Comparison of ENCODE assay signal across 20 cellular contexts in the genomic region with DNA sequence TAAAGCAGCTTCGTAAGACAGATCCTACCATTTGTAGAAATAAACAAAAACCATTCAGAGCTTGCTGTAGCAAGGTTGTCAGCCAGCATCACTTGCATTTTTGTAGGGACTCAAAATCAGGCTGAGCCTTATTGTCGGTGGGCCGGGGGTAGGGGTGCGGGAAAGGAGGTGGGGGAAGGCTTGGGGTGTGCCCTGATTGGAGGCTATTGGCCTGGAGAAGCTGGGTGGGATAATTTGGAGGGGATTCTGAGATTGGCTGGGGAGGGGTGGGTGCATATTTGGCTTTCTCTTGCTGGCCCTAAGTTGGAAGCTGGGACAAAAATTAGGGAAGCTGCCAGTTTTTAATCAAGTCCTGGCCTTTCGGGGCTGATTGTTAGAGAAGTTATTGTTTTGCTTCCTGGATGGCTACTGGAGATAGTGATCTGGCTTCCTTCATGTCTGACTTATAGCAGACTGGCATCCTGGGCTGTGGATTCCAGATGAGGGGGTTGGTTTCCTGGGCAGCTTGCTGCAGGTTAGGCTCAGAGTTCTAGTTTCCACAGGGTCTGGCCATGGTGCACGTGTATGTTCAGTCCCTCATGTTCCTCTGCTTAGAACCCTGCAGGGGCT. TPM values are rescaled to one million over a fixed set of nuclear protein-coding genes. Genes with fewer than 3 reads are reported as not detected.
DNase-seq lines count a peak whose midpoint lies in the region; ATAC-seq and TF ChIP-seq lines count a peak whose summit lies in the region.
"Had no signal": no experiment of that assay in that cellular context is flagged by ENCODE, and none has a peak within 500 bp of the region (broad histone marks: within the 10 kb centered on the region; RNA-seq: fewer than 3 reads in every experiment).

No MANE protein-coding gene starts in this region.

- no peaks in the 10 kb centered on the region for H4K20me1 ChIP-seq in H9 (ENCODE audit: control insufficient read depth, insufficient read depth, insufficient read length)

- H3K14ac ChIP-seq in trophoblast cell (ENCODE audit: low read length) = no peak overlapping the region
- no peak overlapping the region for H3K14ac ChIP-seq in H9 (ENCODE audit: insufficient read depth, low read length)

- WGBS in trophoblast cell (ENCODE audit: extremely low coverage, insufficient coverage, insufficient read length) = no CpG with 5 or more reads among the region's 6 CpGs
- no CpG with 5 or more reads among the region's 6 CpGs for WGBS in H9 (ENCODE audit: extremely low coverage, insufficient read length, low lambda C conversion rate)

- peaks cover 28 to 42% of the 10 kb centered on the region in 2 experiments for H3K4me1 Mint-ChIP-seq in H9

- H3K18ac ChIP-seq in trophoblast cell (ENCODE audit: low read length) = no peak overlapping the region
- no peak overlapping the region for H3K18ac ChIP-seq in H9 (ENCODE audit: insufficient read length, low read depth, low read length)

- H2BK20ac ChIP-seq in H9 (ENCODE audit: low read depth, low read length, poor library complexity, severe bottlenecking) = no peak overlapping the region

- H3K36me3 Mint-ChIP-seq in H9 (ENCODE audit: insufficient read depth in 1 of 3, low read depth in 3 of 3) = no peaks in the 10 kb centered on the region; a peak in 1 of 7 replicates

- H3K27me3 Mint-ChIP-seq in H9 (ENCODE audit: low read depth) = peaks cover 14% of the 10 kb centered on the region

- H3T11ph ChIP-seq in H9 (ENCODE audit: low read length) = no peak overlapping the region

- H3K9ac ChIP-seq in trophoblast cell (ENCODE audit: low read length) = no peak overlapping the region
- no peak overlapping the region for H3K9ac ChIP-seq in H9 (ENCODE audit: extremely low read depth, insufficient read length, low read length)

- H3K27me3 ChIP-seq in trophoblast cell (ENCODE audit: insufficient read depth, low read length) = no peaks in the 10 kb centered on the region
- H3K27me3 ChIP-seq in H9 (ENCODE audit: insufficient read depth, low read length) = no peaks in the 10 kb centered on the region
- H3K27me3 ChIP-seq: MG63, SJCRH30 had no signal

- no peak overlapping the region for H2BK120ac ChIP-seq in trophoblast cell (ENCODE audit: insufficient read depth, low read length, poor library complexity)
- H2BK120ac ChIP-seq in H9 (ENCODE audit: low read depth, low read length, poor library complexity, severe bottlenecking) = no peak overlapping the region

- H2AK5ac ChIP-seq in trophoblast cell (ENCODE audit: low read length) (no peak overlapping the region), H9 (ENCODE audit: insufficient read length, low read length) (no peak overlapping the region)

- H3K4me2 ChIP-seq in trophoblast cell (ENCODE audit: low read length) (no peak overlapping the region), H9 (ENCODE audit: insufficient read depth, insufficient read length, low read length) (no peak overlapping the region)

- peak overlapping the region; percentile 16 for H4K91ac ChIP-seq in trophoblast cell (ENCODE audit: low read depth, low read length)
- H4K91ac ChIP-seq in H9 (ENCODE audit: insufficient read length, low read depth, low read length) = no peak overlapping the region

- in situ Hi-C loops in KBM-7 (cut with MboI; ENCODE audit: low pct_unique_long_range_greater_than_20kb, low sequenced_read_pairs) = no loop called here

- H4K8ac ChIP-seq in trophoblast cell (ENCODE audit: low read depth, low read length) = no peak overlapping the region
- no peak overlapping the region for H4K8ac ChIP-seq in H9 (replicated peaks; ENCODE audit: insufficient read length, low read depth, low read length)

- no peaks in the 10 kb centered on the region for H3K9me3 ChIP-seq in trophoblast cell (ENCODE audit: insufficient read depth, low read depth, low read length)
- no peaks in the 10 kb centered on the region for H3K9me3 ChIP-seq in H9 (ENCODE audit: control insufficient read depth, low read depth, low read length)
- H3K9me3 ChIP-seq: Caco-2, SJCRH30 had no signal

- H4K12ac ChIP-seq in trophoblast cell (ENCODE audit: low read depth, low read length) = no peak overlapping the region

- TF ChIP-seq CTCF in coronary artery (IDR thresholded peaks at IDR 0.05) = no peak
- no peak for TF ChIP-seq CTCF in H9 (conservative IDR thresholded peaks at IDR 0.05)

- H3K4me3 ChIP-seq in coronary artery = no peak overlapping the region
- H3K4me3 ChIP-seq in trophoblast cell (ENCODE audit: low read depth, low read length) = no peak overlapping the region
- H3K4me3 ChIP-seq: MG63, SJCRH30 had no signal

- H2AFZ ChIP-seq in trophoblast cell (ENCODE audit: insufficient read depth, low read length, poor library complexity) = no peak overlapping the region
- no peak overlapping the region for H2AFZ ChIP-seq in H9 (ENCODE audit: low read length)

- no peaks in the 10 kb centered on the region for H3K79me1 ChIP-seq in trophoblast cell (ENCODE audit: low read length)
- H3K79me1 ChIP-seq in H9 (ENCODE audit: insufficient read depth, low read depth, low read length, poor library complexity, severe bottlenecking) = no peaks in the 10 kb centered on the region

- H2BK15ac ChIP-seq in H9 (ENCODE audit: low read depth, low read length) = no peak overlapping the region

- H3K56ac ChIP-seq in H9 (ENCODE audit: insufficient read length, low read depth, low read length) = no peak overlapping the region

- H3K9me3 Mint-ChIP-seq in H9 = peaks cover 0 to 2% of the 10 kb centered on the region in 2 experiments; a peak in 1 of 5 replicates

- H3K4me1 ChIP-seq in trophoblast cell (ENCODE audit: control insufficient read depth in 1 of 2, insufficient read depth in 2 of 2, low read length in 2 of 2) (peaks cover 3 to 12% of the 10 kb centered on the region in 2 experiments), H9 (ENCODE audit: insufficient read depth, low read length) (peaks cover 4% of the 10 kb centered on the region; the same call in 1 of the 2 replicates)
- H3K4me1 ChIP-seq: Caco-2 had no signal

- H3K27ac ChIP-seq in coronary artery = no peak overlapping the region
- H3K27ac ChIP-seq in trophoblast cell (ENCODE audit: low read depth, low read length) = no peak overlapping the region
- no peak overlapping the region for H3K27ac ChIP-seq in H9 (ENCODE audit: insufficient read length, low read depth, low read length)
- H3K27ac ChIP-seq: RWPE1, SJCRH30 had no signal

- no peak overlapping the region for H3K4me3 Mint-ChIP-seq in H9
- H3K4me3 Mint-ChIP-seq: CD14-positive monocyte had no signal

- no peak overlapping the region for H2BK12ac ChIP-seq in trophoblast cell (ENCODE audit: low read length)
- H2BK12ac ChIP-seq in H9 (ENCODE audit: insufficient read length, low read depth, low read length) = no peak overlapping the region

- H3K23ac ChIP-seq in trophoblast cell (ENCODE audit: low read length) (no peak overlapping the region), H9 (ENCODE audit: insufficient read length, low read depth, low read length) (no peak overlapping the region)

- H3K4ac ChIP-seq in trophoblast cell (ENCODE audit: low read depth, low read length) (no peak overlapping the region), H9 (ENCODE audit: low read depth, low read length) (no peak overlapping the region)

- H3K23me2 ChIP-seq in H9 (ENCODE audit: insufficient read length, low read depth, low read length, poor library complexity, severe bottlenecking) = peaks cover 2% of the 10 kb centered on the region

- H2BK5ac ChIP-seq in trophoblast cell (ENCODE audit: low read depth, low read length, poor library complexity) (no peak overlapping the region), H9 (ENCODE audit: insufficient read length, low read length) (no peak overlapping the region)

- H3K36me3 ChIP-seq in trophoblast cell (ENCODE audit: control insufficient read depth in 1 of 2, insufficient read depth in 2 of 2, low read length in 2 of 2) = no peaks in the 10 kb centered on the region
- H3K36me3 ChIP-seq: MG63, SJCRH30 had no signal

- no peak for ATAC-seq in HG03469 (IDR thresholded peaks at IDR 0.05; ENCODE audit: unreplicated experiment)

- H3K79me2 ChIP-seq in trophoblast cell (ENCODE audit: control insufficient read depth, insufficient read depth, low read length, poor library complexity) = no peaks in the 10 kb centered on the region
- no peaks in the 10 kb centered on the region for H3K79me2 ChIP-seq in H9 (ENCODE audit: insufficient read depth, low read length)

- no peak overlapping the region; a peak in 1 of 7 replicates for H3K27ac Mint-ChIP-seq in H9

- DNase-seq in EH (ENCODE audit: low read depth) (peak; percentile 45), KBM-7 (peak; percentile 45), coronary artery (ENCODE audit: low spot score) (peak; percentile 46), trophoblast cell (no peak), H9 (no peak)
- DNase-seq in activated naive CD4-positive, alpha-beta T cell treated with Interleukin-2 at 50 U/mL for 16 hours = no peak
- DNase-seq: AML-193, Caco-2, DMS153, EL, HCEC 1CT, MG63, NCI-H1092, NCI-H146, NCI-H2081, NCI-H748 treated with DMSO at 0.1 percent for 48 hours, SJCRH30 had no signal

- H4K5ac ChIP-seq in H9 (ENCODE audit: insufficient read length, low read depth, low read length) = no peak overlapping the region

RNA-seq across cellular contexts. Expression of a gene that starts 22.8 kb away (rescaled TPM):
- polyA plus RNA-seq in trophoblast cell (2013) = 4.0 and 4.1 TPM in 2 replicates
- 2.5 and 2.9 TPM in 2 replicates for total RNA-seq in H9 (2021)

RNA-seq across cellular contexts. Expression of a gene that starts 25.3 kb away (rescaled TPM):
- polyA plus RNA-seq in trophoblast cell (2013) = 18.7 and 18.8 TPM in 2 replicates
- total RNA-seq in H9 (2021) = 23.6 and 24.6 TPM in 2 replicates

RNA-seq across cellular contexts. Expression of a gene that starts 43.0 kb away (rescaled TPM):
- polyA plus RNA-seq in trophoblast cell (2013) = 64.9 and 67.5 TPM in 2 replicates
- 6.9 and 9.1 TPM in 2 replicates for total RNA-seq in H9 (2021)

Comparison
In these comparisons a context has a peak if more than half of its experiments do, and no peak if none do; other contexts are left out.
1. DNase-seq: peak in EH (single experiment), KBM-7 (single experiment) and coronary artery (single experiment); none in trophoblast cell (0 of 2), H9 (single experiment) and activated naive CD4-positive, alpha-beta T cell treated with Interleukin-2 at 50 U/mL for 16 hours (single experiment).